In the genomic region with DNA sequence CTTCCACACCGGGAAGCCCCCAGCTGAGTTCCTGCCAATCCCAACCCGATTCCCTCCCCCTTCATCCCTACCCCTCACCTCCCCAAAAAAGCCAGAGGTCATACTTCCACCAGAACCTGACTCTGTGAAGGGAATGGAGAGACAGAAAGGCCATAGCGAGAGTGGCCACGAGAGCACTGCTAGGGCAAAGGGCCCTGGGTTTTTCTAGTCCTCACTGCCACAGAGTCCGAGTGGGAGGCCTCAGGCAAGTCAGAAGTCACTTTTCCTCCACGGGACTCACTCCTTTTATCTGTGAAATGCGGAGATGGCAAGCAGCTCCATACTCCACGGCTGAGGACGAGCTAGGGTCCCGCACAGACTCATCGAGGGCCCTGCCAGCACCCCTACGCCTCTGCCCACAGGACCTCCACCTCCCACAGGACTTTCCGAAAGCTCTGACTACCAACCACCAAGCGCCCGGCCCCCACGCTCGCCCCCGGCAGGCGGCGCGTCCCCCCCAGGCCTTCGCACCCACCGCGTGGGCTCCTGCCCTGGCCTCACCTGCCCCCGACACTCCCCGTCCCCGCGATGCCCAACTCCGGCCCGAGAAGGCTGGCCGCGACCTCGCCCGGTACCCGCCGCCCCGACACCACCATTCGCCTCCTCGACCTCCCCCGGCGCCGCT, we compare ENCODE assay signal across 1 cellular context.
TF ChIP-seq lines count a peak whose summit lies in the region.

No MANE protein-coding gene starts in this region.

TF ChIP-seq in HEK293, 187 proteins besides CTCF, POLR2A, EP300 and RAD21 (continued from another document):
- TF ChIP-seq ZBTB10 (tag by site-specific recombination; IDR thresholded peaks at IDR 0.05) (no peak), ZNF670 (tag by site-specific recombination; IDR thresholded peaks at IDR 0.05; ENCODE audit: low read depth) (no peak), ZNF664 (tag by site-specific recombination; IDR thresholded peaks at IDR 0.05) (no peak), ZNF449 (tag by site-specific recombination; IDR thresholded peaks at IDR 0.05) (peak; percentile 26; the same call in 1 of the 2 replicates), KLF1 (tag by site-specific recombination; IDR thresholded peaks at IDR 0.05) (no peak), ZEB2 (tag by site-specific recombination; IDR thresholded peaks at IDR 0.05) (no peak), ZNF23 (tag by site-specific recombination; IDR thresholded peaks at IDR 0.05; ENCODE audit: borderline replicate concordance) (no peak), ZBTB17 (tag by site-specific recombination; IDR thresholded peaks at IDR 0.05) (0 out of 2 replicates have a peak, but pooled peaks have one; percentile 17), ZNF658 (tag by site-specific recombination; IDR thresholded peaks at IDR 0.05) (no peak), ZNF830 (tag by site-specific recombination; IDR thresholded peaks at IDR 0.05; ENCODE audit: low read depth) (no peak), ZNF366 (tag by site-specific recombination; conservative IDR thresholded peaks at IDR 0.05) (0 out of 2 replicates have a peak, but pooled peaks have one; percentile 9), RBAK (tag by site-specific recombination; IDR thresholded peaks at IDR 0.05) (no peak), ZNF148 (tag by site-specific recombination; IDR thresholded peaks at IDR 0.05; ENCODE audit: borderline replicate concordance) (no peak)
- TF ChIP-seq, protein P1, sequence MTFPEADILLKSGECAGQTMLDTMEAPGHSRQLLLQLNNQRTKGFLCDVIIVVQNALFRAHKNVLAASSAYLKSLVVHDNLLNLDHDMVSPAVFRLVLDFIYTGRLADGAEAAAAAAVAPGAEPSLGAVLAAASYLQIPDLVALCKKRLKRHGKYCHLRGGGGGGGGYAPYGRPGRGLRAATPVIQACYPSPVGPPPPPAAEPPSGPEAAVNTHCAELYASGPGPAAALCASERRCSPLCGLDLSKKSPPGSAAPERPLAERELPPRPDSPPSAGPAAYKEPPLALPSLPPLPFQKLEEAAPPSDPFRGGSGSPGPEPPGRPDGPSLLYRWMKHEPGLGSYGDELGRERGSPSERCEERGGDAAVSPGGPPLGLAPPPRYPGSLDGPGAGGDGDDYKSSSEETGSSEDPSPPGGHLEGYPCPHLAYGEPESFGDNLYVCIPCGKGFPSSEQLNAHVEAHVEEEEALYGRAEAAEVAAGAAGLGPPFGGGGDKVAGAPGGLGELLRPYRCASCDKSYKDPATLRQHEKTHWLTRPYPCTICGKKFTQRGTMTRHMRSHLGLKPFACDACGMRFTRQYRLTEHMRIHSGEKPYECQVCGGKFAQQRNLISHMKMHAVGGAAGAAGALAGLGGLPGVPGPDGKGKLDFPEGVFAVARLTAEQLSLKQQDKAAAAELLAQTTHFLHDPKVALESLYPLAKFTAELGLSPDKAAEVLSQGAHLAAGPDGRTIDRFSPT (tag by site-specific recombination; IDR thresholded peaks at IDR 0.05): no peak
